Comparison of ENCODE assay signal across 25 cellular contexts in the genomic region with DNA sequence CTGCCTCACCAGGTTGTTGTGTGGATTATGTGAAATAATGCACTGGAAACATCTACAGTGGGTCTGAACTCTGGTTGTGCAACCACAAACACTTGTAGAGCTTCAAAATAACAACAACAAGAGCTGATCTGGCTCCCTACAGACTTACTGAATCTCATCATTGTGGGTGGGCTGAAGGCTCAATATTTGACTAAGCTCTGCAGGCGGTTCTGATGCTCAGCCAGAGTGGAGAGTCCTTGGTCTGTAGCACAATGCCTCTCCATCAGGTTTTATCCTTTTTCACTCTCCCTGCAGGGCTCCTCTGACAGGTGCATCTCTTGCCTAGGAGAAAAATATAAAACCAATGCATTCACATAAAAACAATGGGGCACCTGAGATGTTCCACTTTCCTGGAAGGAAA.
DNase-seq lines count a peak whose midpoint lies in the region; ATAC-seq, FAIRE-seq and TF ChIP-seq lines count a peak whose summit lies in the region.
"Had no signal": no experiment of that assay in that cellular context is flagged by ENCODE, and none has a peak within 500 bp of the region (broad histone marks: within the 10 kb centered on the region; RNA-seq: fewer than 3 reads in every experiment).

No MANE protein-coding gene starts in this region.

- TF ChIP-seq RAD21 in HepG2 (CRISPR knock-in tag; IDR thresholded peaks at IDR 0.05), result no peak

- in situ Hi-C loops in HepG2 (cut with HindIII; ENCODE audit: extremely low pct_ligation_motif_present, low pct_unique_long_range_greater_than_20kb), result no loop called here

- H3K9me3 ChIP-seq in HepG2 (ENCODE audit: low read length) (no peaks in the 10 kb centered on the region; the same call in 1 of the 2 replicates), right lobe of liver (no peaks in the 10 kb centered on the region), osteoblast (ENCODE audit: low read depth, low read length) (no peaks in the 10 kb centered on the region)
- H3K9me3 ChIP-seq: A549, BE2C, BLaER1 had no signal

- H2AFZ ChIP-seq in HepG2 (ENCODE audit: low read length) (no peak overlapping the region), osteoblast (ENCODE audit: low read length) (no peak overlapping the region)

- FAIRE-seq in HepG2 (lab: Jason Lieb, UNC), result no peak
- FAIRE-seq: A549, GM12891, GM19239 had no signal

- H4K20me1 ChIP-seq in HepG2 (ENCODE audit: insufficient read depth, low read length) (no peaks in the 10 kb centered on the region), osteoblast (ENCODE audit: insufficient read depth, low read length) (no peaks in the 10 kb centered on the region)
- H4K20me1 ChIP-seq: BLaER1 had no signal

- H3K79me2 ChIP-seq in HepG2 (ENCODE audit: insufficient read depth, low read length), result no peaks in the 10 kb centered on the region
- H3K79me2 ChIP-seq in osteoblast (ENCODE audit: insufficient read depth, low read length), result no peaks in the 10 kb centered on the region

- H3K4me2 ChIP-seq in HepG2 (ENCODE audit: low read depth, low read length) (no peak overlapping the region), osteoblast (ENCODE audit: insufficient read depth, low read length) (no peak overlapping the region)
- H3K4me2 ChIP-seq: A549, BLaER1 had no signal

- WGBS in HepG2 (ENCODE audit: low lambda C conversion rate), result 11% methylated on average over 1 of the region's 1 CpG
- 63% methylated on average over 1 of the region's 1 CpG for WGBS in right lobe of liver (ENCODE audit: insufficient coverage, low coverage, low lambda C conversion rate, missing lambda C conversion rate)

- no peak for ATAC-seq in HepG2
- ATAC-seq in right lobe of liver, result no peak
- ATAC-seq: A549 had no signal

- TF ChIP-seq POLR2A in HepG2 (IDR thresholded peaks at IDR 0.05; ENCODE audit: insufficient read depth in 1 of 2, low read depth in 2 of 2, low read length in 2 of 2) (no peak), right lobe of liver (IDR thresholded peaks at IDR 0.05) (no peak)

- H3K36me3 ChIP-seq in HepG2 (replicated peaks in 1 of 2; ENCODE audit: control insufficient read depth in 1 of 2, insufficient read depth in 2 of 2, low read length in 2 of 2), result no peaks in the 10 kb centered on the region
- no peaks in the 10 kb centered on the region for H3K36me3 ChIP-seq in right lobe of liver
- H3K36me3 ChIP-seq in osteoblast (ENCODE audit: insufficient read depth, low read length), result no peaks in the 10 kb centered on the region
- H3K36me3 ChIP-seq: BE2C, BLaER1 had no signal

- CTCF ChIA-PET in HepG2 (lab: Yijun Ruan, JAX; ENCODE audit: low intra/inter-chr PET ratio, low total read pairs), result no interaction called here

- no peaks in the 10 kb centered on the region for H3K4me1 ChIP-seq in HepG2 (ENCODE audit: insufficient read depth, low read length)
- H3K4me1 ChIP-seq in right lobe of liver, result no peaks in the 10 kb centered on the region
- H3K4me1 ChIP-seq in osteoblast (ENCODE audit: insufficient read depth, low read length), result no peaks in the 10 kb centered on the region
- H3K4me1 ChIP-seq: A549, BE2C, BLaER1 had no signal

- DNase-seq in NCI-H2107 treated with DMSO at 0.1 percent for 48 hours (lab: John Stamatoyannopoulos, UW; ENCODE audit: unreplicated experiment) (peak; percentile 31), NCI-H2107 (lab: John Stamatoyannopoulos, UW) (no peak), HepG2 (ENCODE audit: low spot score) (no peak), right lobe of liver (no peak), NCI-H345 treated with DMSO at 0.1 percent for 48 hours (lab: John Stamatoyannopoulos, UW; ENCODE audit: unreplicated experiment) (peak; percentile 79), osteoblast (ENCODE audit: insufficient read length, low spot score, missing footprints) (peak; percentile 15), HT-29 (ENCODE audit: low spot score) (no peak), putamen (ENCODE audit: low spot score) (no peak)
- DNase-seq: BE2C; C1 segment of cervical spinal cord; CD4-positive, alpha-beta memory T cell; CD4-positive, CD25-positive, alpha-beta regulatory T cell; CD8-positive, alpha-beta memory T cell; COR-L47; DMS 273 treated with DMSO at 0.1 percent for 48 hours; DMS153; DMS79; DND-41; EL; GDM1 had no signal

- no TSS peak for BruUV-seq in HepG2 (replicated peaks; lab: Mats Ljungman, UMichigan)

- no peak overlapping the region for H3K9ac ChIP-seq in HepG2 (ENCODE audit: insufficient read depth, low read depth, low read length)
- H3K9ac ChIP-seq: BLaER1 had no signal

- intact Hi-C loops in HepG2 (cut with micrococcal nuclease; ENCODE audit: unreplicated experiment) (no loop called here), right lobe of liver (cut with DNase I) (no loop called here)

- POLR2A ChIA-PET in HepG2 (lab: Yijun Ruan, JAX), result no interaction called here

- H3K27ac ChIP-seq in HepG2 (ENCODE audit: extremely low read length, insufficient read depth, low read length) (no peak overlapping the region), right lobe of liver (no peak overlapping the region), osteoblast (ENCODE audit: low read depth, low read length) (no peak overlapping the region)
- H3K27ac ChIP-seq: 22Rv1, A549, BLaER1 had no signal

- no peak for TF ChIP-seq EP300 in HepG2 (IDR thresholded peaks at IDR 0.05; ENCODE audit: low read depth in 2 of 2, low read length in 2 of 2)
- no peak for TF ChIP-seq EP300 in HepG2 (CRISPR knock-in tag; IDR thresholded peaks at IDR 0.05; ENCODE audit: borderline replicate concordance)

- H3K27me3 ChIP-seq in HepG2 (ENCODE audit: control insufficient read depth in 1 of 2, insufficient read depth in 2 of 2, low read length in 2 of 2), result no peaks in the 10 kb centered on the region; a peak in 2 of 5 replicates
- no peaks in the 10 kb centered on the region for H3K27me3 ChIP-seq in right lobe of liver
- no peaks in the 10 kb centered on the region for H3K27me3 ChIP-seq in osteoblast (ENCODE audit: insufficient read depth, low read length)
- H3K27me3 ChIP-seq: BE2C, BLaER1 had no signal

- no peak overlapping the region for H3K4me3 ChIP-seq in HepG2 (replicated peaks in 1 of 3; ENCODE audit: insufficient read depth in 1 of 3, low read depth in 2 of 3, low read length in 3 of 3)
- H3K4me3 ChIP-seq in right lobe of liver, result no peak overlapping the region
- no peak overlapping the region for H3K4me3 ChIP-seq in osteoblast (ENCODE audit: insufficient read depth, low read length)
- H3K4me3 ChIP-seq: A549, BLaER1 had no signal

- TF ChIP-seq CTCF in HepG2 (CRISPR knock-in tag; IDR thresholded peaks at IDR 0.05), result no peak
- no peak for TF ChIP-seq CTCF in right lobe of liver (IDR thresholded peaks at IDR 0.05)
- TF ChIP-seq CTCF in osteoblast (IDR thresholded peaks at IDR 0.05; ENCODE audit: extremely low read depth, low read depth, low read length), result no peak

TF ChIP-seq in HepG2, 621 proteins besides CTCF, POLR2A, EP300 and RAD21:
- TF ChIP-seq ZNF331 (CRISPR knock-in tag; IDR thresholded peaks at IDR 0.05), result peak; percentile 93
- TF ChIP-seq TOPORS (CRISPR knock-in tag; IDR thresholded peaks at IDR 0.05), result no peak
- no peak for TF ChIP-seq ARNTL (CRISPR knock-in tag; IDR thresholded peaks at IDR 0.05)
- no peak for TF ChIP-seq ZSCAN25 (CRISPR knock-in tag; IDR thresholded peaks at IDR 0.05)
- no peak for TF ChIP-seq ZC3H4 (CRISPR knock-in tag; IDR thresholded peaks at IDR 0.05; ENCODE audit: borderline replicate concordance)
- TF ChIP-seq PTBP1 (IDR thresholded peaks at IDR 0.05; ENCODE audit: low read depth, low read length, poor library complexity, severe bottlenecking), result no peak

Comparison
In these comparisons a context has a peak if more than half of its experiments do, and no peak if none do; other contexts are left out.
1. DNase-seq: peak in NCI-H2107 treated with DMSO at 0.1 percent for 48 hours (single experiment), NCI-H345 treated with DMSO at 0.1 percent for 48 hours (single experiment) and osteoblast (single experiment); none in NCI-H2107 (single experiment), HepG2 (single experiment), right lobe of liver (0 of 3), HT-29 (single experiment) and putamen (single experiment).